Comparison of ENCODE assay signal across 2 cellular contexts in genomic region chr21:25791321-25791720, GRCh38.
TF ChIP-seq lines count a peak whose summit lies in the region.

No MANE protein-coding gene starts in this region.

TF ChIP-seq in Ishikawa, 13 proteins besides CTCF, POLR2A, EP300 and RAD21 (continued from another document):
- TF ChIP-seq REST (IDR thresholded peaks at IDR 0.05; ENCODE audit: low read depth): no peak
- no peak for TF ChIP-seq EGR1 (IDR thresholded peaks at IDR 0.05)
- TF ChIP-seq CEBPB (IDR thresholded peaks at IDR 0.05): no peak
- TF ChIP-seq CREB1 (IDR thresholded peaks at IDR 0.05; ENCODE audit: low read depth): no peak
TF ChIP-seq in Ishikawa: peak in this region for 0.

TF ChIP-seq in SK-N-SH, 30 proteins besides CTCF, POLR2A, EP300 and RAD21 (continued from another document):
- no peak for TF ChIP-seq USF1 (IDR thresholded peaks at IDR 0.05; ENCODE audit: borderline replicate concordance, low read depth)
- no peak for TF ChIP-seq SMC3 (IDR thresholded peaks at IDR 0.05; ENCODE audit: low read depth, low read length)
- no peak for TF ChIP-seq RXRA (IDR thresholded peaks at IDR 0.05; ENCODE audit: borderline replicate concordance, low read depth)
- no peak for TF ChIP-seq NRF1 (IDR thresholded peaks at IDR 0.05; ENCODE audit: low read depth, low read length)
- no peak for TF ChIP-seq NFIC (IDR thresholded peaks at IDR 0.05; ENCODE audit: borderline replicate concordance)
- TF ChIP-seq MEF2A (IDR thresholded peaks at IDR 0.05; ENCODE audit: borderline replicate concordance, low read depth): no peak
- no peak for TF ChIP-seq GATA2 (CRISPR knock-in tag; IDR thresholded peaks at IDR 0.05)
- no peak for TF ChIP-seq JUND (IDR thresholded peaks at IDR 0.05)
- TF ChIP-seq FOSL2 (IDR thresholded peaks at IDR 0.05; ENCODE audit: borderline replicate concordance, low read depth): no peak
